Comparison of ENCODE assay signal across 17 cellular contexts in genomic region chr20:17287503-17287902, GRCh38.
DNase-seq lines count a peak whose midpoint lies in the region; ATAC-seq and TF ChIP-seq lines count a peak whose summit lies in the region.
"Had no signal": no experiment of that assay in that cellular context is flagged by ENCODE, and none has a peak within 500 bp of the region (broad histone marks: within the 10 kb centered on the region; RNA-seq: fewer than 3 reads in every experiment).

No MANE protein-coding gene starts in this region.

- WGBS in heart left ventricle, 4 donors, result 52 to 66% (median 62%) methylated on average over 2 of the region's 2 CpGs

- H3K4me1 ChIP-seq in heart left ventricle, result no peaks in the 10 kb centered on the region
- H3K4me1 ChIP-seq: adrenal gland, pancreas had no signal

- no peak for TF ChIP-seq POLR2A in heart left ventricle (IDR thresholded peaks at IDR 0.05)

- no peak for ATAC-seq in heart left ventricle
- no peak for ATAC-seq in naive thymus-derived CD8-positive, alpha-beta T cell
- ATAC-seq: pancreas had no signal

- peaks cover 0 to 8% (median 0%) of the 10 kb centered on the region in 9 donors for H3K27me3 ChIP-seq in heart left ventricle
- H3K27me3 ChIP-seq: adrenal gland, pancreas, testis had no signal

- peaks cover 3% of the 10 kb centered on the region for H3K27me3 Mint-ChIP-seq in endothelial cell (ENCODE audit: unreplicated experiment)
- peaks cover 0 to 17% (median 2%) of the 10 kb centered on the region in 5 donors for H3K27me3 Mint-ChIP-seq in naive thymus-derived CD8-positive, alpha-beta T cell
- H3K27me3 Mint-ChIP-seq: activated B cell treated with CpG ODN at 0.5 μM for 24 hours; activated T-cell treated with anti-CD3 and anti-CD28 coated beads, Interleukin-2, amount 50 U/mL, for 24 hours had no signal

- peaks cover 10% of the 10 kb centered on the region for H3K4me1 Mint-ChIP-seq in endothelial cell (ENCODE audit: unreplicated experiment)
- no peaks in the 10 kb centered on the region for H3K4me1 Mint-ChIP-seq in naive thymus-derived CD8-positive, alpha-beta T cell
- H3K4me1 Mint-ChIP-seq: activated B cell treated with CpG ODN at 0.5 μM for 24 hours had no signal

- H3K27ac Mint-ChIP-seq in endothelial cell (ENCODE audit: unreplicated experiment), result no peak overlapping the region
- no peak overlapping the region for H3K27ac Mint-ChIP-seq in naive thymus-derived CD8-positive, alpha-beta T cell
- H3K27ac Mint-ChIP-seq: activated B cell treated with CpG ODN at 0.5 μM for 24 hours; activated T-cell treated with anti-CD3 and anti-CD28 coated beads, Interleukin-2, amount 50 U/mL, for 24 hours had no signal

- no peak overlapping the region for H3K4me3 Mint-ChIP-seq in endothelial cell (ENCODE audit: unreplicated experiment)
- H3K4me3 Mint-ChIP-seq in naive thymus-derived CD8-positive, alpha-beta T cell, result no peak overlapping the region
- H3K4me3 Mint-ChIP-seq: activated B cell treated with CpG ODN at 0.5 μM for 24 hours; activated T-cell treated with anti-CD3 and anti-CD28 coated beads, Interleukin-2, amount 50 U/mL, for 24 hours had no signal

- no peaks in the 10 kb centered on the region for H3K36me3 ChIP-seq in heart left ventricle
- H3K36me3 ChIP-seq: adrenal gland, pancreas had no signal

- H3K9me3 ChIP-seq in heart left ventricle, result no peaks in the 10 kb centered on the region
- H3K9me3 ChIP-seq: adrenal gland, pancreas, testis had no signal

- TF ChIP-seq CTCF in endothelial cell (IDR thresholded peaks at IDR 0.05; ENCODE audit: unreplicated experiment) (peak; percentile 61), retinal pigment epithelial cell (conservative IDR thresholded peaks at IDR 0.05; ENCODE audit: low read depth, low read length) (peak; percentile 28), heart left ventricle (IDR thresholded peaks at IDR 0.05) (peak in 2 of 12 donors; percentile 11 to 24)

- H3K36me3 Mint-ChIP-seq in endothelial cell (ENCODE audit: low read depth, unreplicated experiment), result no peaks in the 10 kb centered on the region
- no peaks in the 10 kb centered on the region for H3K36me3 Mint-ChIP-seq in naive thymus-derived CD8-positive, alpha-beta T cell

- no peak overlapping the region for H3K27ac ChIP-seq in heart left ventricle
- H3K27ac ChIP-seq: adrenal gland, coronary artery, pancreas, testis had no signal

- DNase-seq in NCI-H2227 (lab: John Stamatoyannopoulos, UW; ENCODE audit: unreplicated experiment) (peak; percentile 24), NCI-H2227 treated with DMSO at 0.1 percent for 48 hours (lab: John Stamatoyannopoulos, UW) (no peak), NAMALWA (ENCODE audit: low spot score) (peak; percentile 18), endothelial cell (ENCODE audit: low spot score) (no peak), retinal pigment epithelial cell (ENCODE audit: low read depth) (no peak), heart left ventricle (no peak), head of caudate nucleus (no peak)
- DNase-seq in naive thymus-derived CD8-positive, alpha-beta T cell, result no peak
- DNase-seq: activated B cell treated with CpG ODN at 0.5 μM for 24 hours; activated T-cell treated with anti-CD3 and anti-CD28 coated beads, Interleukin-2, amount 50 U/mL, for 24 hours; adrenal gland; NCI-H1436 treated with DMSO at 0.1 percent for 48 hours; NCI-H526 treated with DMSO at 0.1 percent for 48 hours; pancreas; stimulated activated CD4-positive, alpha-beta T cell treated with anti-CD3 and anti-CD28 coated beads, Interleukin-12 subunit alpha, Interleukin-12 subunit beta, amount 100 ng/mL, for 4 hours; testis had no signal

- H3K4me3 ChIP-seq in retinal pigment epithelial cell (ENCODE audit: low read length) (no peak overlapping the region), heart left ventricle (no peak overlapping the region)
- H3K4me3 ChIP-seq: adrenal gland, coronary artery, pancreas, testis had no signal

- intact Hi-C loops in heart left ventricle (cut with DNase I), result no loop called here
- intact Hi-C loops in head of caudate nucleus (cut with DNase I), result no loop called here

- POLR2A ChIA-PET in naive thymus-derived CD8-positive, alpha-beta T cell (lab: Charles Lee), result no interaction called here

- peaks cover 4% of the 10 kb centered on the region for H3K9me3 Mint-ChIP-seq in endothelial cell (ENCODE audit: unreplicated experiment)
- H3K9me3 Mint-ChIP-seq in naive thymus-derived CD8-positive, alpha-beta T cell, result no peaks in the 10 kb centered on the region
- H3K9me3 Mint-ChIP-seq: activated B cell treated with CpG ODN at 0.5 μM for 24 hours had no signal

Comparison
In these comparisons a context has a peak if more than half of its experiments do, and no peak if none do; other contexts are left out.
1. DNase-seq: peak in NCI-H2227 (single experiment) and NAMALWA (single experiment); none in NCI-H2227 treated with DMSO at 0.1 percent for 48 hours (single experiment), endothelial cell (single experiment), retinal pigment epithelial cell (single experiment), heart left ventricle (0 of 5), head of caudate nucleus (0 of 42) and naive thymus-derived CD8-positive, alpha-beta T cell (0 of 10).